Comparison of ENCODE assay signal across 9 cellular contexts in the genomic region with DNA sequence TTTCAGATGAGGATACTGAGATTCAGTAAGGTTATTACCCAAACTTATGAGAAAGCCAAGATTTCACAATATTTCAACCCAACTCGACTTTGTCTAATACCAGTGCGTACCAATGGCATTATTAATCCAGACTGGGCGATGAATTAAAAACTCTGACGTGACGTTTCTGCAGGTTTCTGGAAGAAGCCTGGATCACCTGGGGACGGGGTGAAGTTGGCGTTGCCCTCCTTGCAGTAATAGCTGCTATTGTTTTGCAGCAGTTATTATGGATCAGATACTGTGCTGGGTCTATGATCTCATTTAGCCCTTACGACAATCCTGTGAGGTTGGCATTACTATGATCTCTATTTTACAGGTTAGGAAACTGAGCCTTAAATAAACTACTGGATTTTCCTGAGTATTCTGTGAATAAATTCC. TPM values are rescaled to one million over a fixed set of nuclear protein-coding genes. Genes with fewer than 3 reads are reported as not detected.
DNase-seq lines count a peak whose midpoint lies in the region; ATAC-seq and TF ChIP-seq lines count a peak whose summit lies in the region.
"Had no signal": no experiment of that assay in that cellular context is flagged by ENCODE, and none has a peak within 500 bp of the region (broad histone marks: within the 10 kb centered on the region; RNA-seq: fewer than 3 reads in every experiment).

No MANE protein-coding gene starts in this region.

- peak overlapping the region; percentile 98 to 100 (median 99) for H3K27ac Mint-ChIP-seq in brain

- ATAC-seq in Right ventricle myocardium inferior (peak; percentile 14), left colon (peak; percentile 35)

- intact Hi-C loops in Right ventricle myocardium inferior (cut with DNase I) (no loop called here), cardiac septum (cut with DNase I) (no loop called here), left colon (cut with DNase I, micrococcal nuclease) (no loop called here), tibial artery (cut with DNase I; ENCODE audit: low total_unique reads) (loop anchor here (5.0 kb wide), 1 partner anchor 120 kb away; a partner anchor contains a TSS)

- peak overlapping the region; percentile 99 for H3K9ac ChIP-seq in HUES6 (ENCODE audit: low read length)

- H3K36me3 ChIP-seq in HUES6 (ENCODE audit: control insufficient read depth, insufficient read depth, low read length) (peaks cover 15% of the 10 kb centered on the region), tibial artery (peaks cover 7 to 9% (median 8%) of the 10 kb centered on the region in 3 donors)

- H3K27me3 ChIP-seq in HUES6 (ENCODE audit: control insufficient read depth, insufficient read depth, low read length) (no peaks in the 10 kb centered on the region), tibial artery (no peaks in the 10 kb centered on the region)

- peaks cover 0 to 2% (median 0%) of the 10 kb centered on the region in 5 experiments for H3K9me3 Mint-ChIP-seq in brain

- H3K4me1 Mint-ChIP-seq in brain: peaks cover 49% of the 10 kb centered on the region

- H3K27ac ChIP-seq in HUES6 (ENCODE audit: low read depth, low read length): peak overlapping the region; percentile 97
- H3K27ac ChIP-seq in tibial artery: peak overlapping the region; percentile 95 to 98

- in situ Hi-C loops in G401 (cut with HindIII; ENCODE audit: low sequenced_read_pairs): no loop called here

- H3K36me3 Mint-ChIP-seq in brain: peaks cover 25% of the 10 kb centered on the region

- peaks cover 12% of the 10 kb centered on the region; the same call in 1 of the 2 replicates for H3K4me1 ChIP-seq in HUES6 (ENCODE audit: control insufficient read depth, insufficient read depth, low read length)
- peaks cover 4 to 46% (median 17%) of the 10 kb centered on the region in 4 donors for H3K4me1 ChIP-seq in tibial artery

- peaks cover 7% of the 10 kb centered on the region for H3K27me3 Mint-ChIP-seq in brain

- H3K4me3 ChIP-seq in HUES6 (ENCODE audit: low read depth, low read length) (peak overlapping the region; percentile 94), tibial artery (peak overlapping the region; percentile 68 to 94)

- H3K9me3 ChIP-seq in HUES6 (ENCODE audit: control insufficient read depth, insufficient read depth, low read depth, low read length) (no peaks in the 10 kb centered on the region), tibial artery (no peaks in the 10 kb centered on the region)

- DNase-seq in Right ventricle myocardium inferior (ENCODE audit: missing footprints): no peak
- no peak for DNase-seq in cardiac septum (ENCODE audit: low spot score)
- DNase-seq in left colon: peak in 1 of 2 donors; percentile 23
- no peak for DNase-seq in tibial artery
- no peak for DNase-seq in NCI-H2081 (lab: John Stamatoyannopoulos, UW)
- no peak for DNase-seq in G401 (ENCODE audit: low spot score)

- TF ChIP-seq CTCF in brain (conservative IDR thresholded peaks at IDR 0.05) (no peak), tibial artery (IDR thresholded peaks at IDR 0.05) (no peak)

- H3K4me3 Mint-ChIP-seq in brain: peak overlapping the region; percentile 95 to 98 (median 97)

RNA-seq across cellular contexts. Expression of a gene that starts 0.6 kb away (rescaled TPM):
- 18.6 TPM for total RNA-seq in Right ventricle myocardium inferior
- total RNA-seq in cardiac septum: 20.7 TPM
- 22.8 TPM for polyA plus RNA-seq in brain (ENCODE audit: insufficient read depth, low read depth, low replicate concordance)
- 10 to 100 TPM; 15.7 to 16.4 TPM for total RNA-seq in left colon
- total RNA-seq in G401 (2014; rRNA removed; shearing (Covaris generic)): 18.6 and 32.5 TPM in 2 replicates

RNA-seq across cellular contexts. Expression of a gene that starts 44.5 kb away (rescaled TPM):
- total RNA-seq in Right ventricle myocardium inferior: not detected
- total RNA-seq in cardiac septum: not detected
- polyA plus RNA-seq in brain (ENCODE audit: insufficient read depth, low read depth, low replicate concordance): not detected
- not detected for total RNA-seq in left colon
- 8.4 and 10.1 TPM in 2 replicates for total RNA-seq in G401 (2014; rRNA removed; shearing (Covaris generic))
- total RNA-seq: myocyte had no signal
